ENCODE assay signal across 18 cellular contexts in the genomic region with DNA sequence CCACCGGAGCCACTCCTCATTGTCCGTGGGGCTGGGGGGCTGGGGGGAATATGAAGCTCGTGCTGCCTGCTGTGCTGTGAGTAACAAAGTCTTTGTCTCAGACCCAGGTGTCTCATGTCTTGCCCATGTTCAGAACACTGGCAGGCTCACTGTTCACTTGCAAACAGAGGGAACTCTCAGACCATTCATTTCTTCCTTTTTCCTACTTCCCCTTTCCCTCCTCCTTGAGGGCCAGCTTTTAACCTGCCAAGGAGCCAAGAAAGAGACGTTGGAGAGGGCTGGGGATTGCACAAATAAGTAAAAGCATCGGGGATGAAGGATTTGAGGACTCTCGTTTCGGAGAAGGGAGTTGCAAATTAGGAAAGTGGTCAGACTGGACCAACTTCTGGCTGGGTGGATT. TPM values are rescaled to one million over a fixed set of nuclear protein-coding genes. Genes with fewer than 3 reads are reported as not detected.
"Had no signal": no experiment of that assay in that cellular context is flagged by ENCODE, and none has a peak within 500 bp of the region (broad histone marks: within the 10 kb centered on the region; RNA-seq: fewer than 3 reads in every experiment).

No MANE protein-coding gene starts in this region.

- H3K27me3 ChIP-seq: right atrium auricular region, uterus had no signal

- H3K27ac ChIP-seq: coronary artery, right atrium auricular region, tibial artery, uterus had no signal

- DNase-seq: activated CD4-positive, alpha-beta T cell treated with anti-CD3 and anti-CD28 coated beads, Interleukin-2, amount 10 ng/mL, durations not matched to agents 24 days and 14 days; activated CD4-positive, CD25-positive, alpha-beta regulatory T cell; activated CD8-positive, alpha-beta memory T cell treated with anti-CD3 and anti-CD28 coated beads, Interleukin-2, amount 50 U/mL, for 4 hours; activated CD8-positive, alpha-beta T cell treated with anti-CD3 and anti-CD28 coated beads, Interleukin-2, amount 10 ng/mL, durations not matched to agents 7 days and 5 days; activated naive CD8-positive, alpha-beta T cell treated with anti-CD3 and anti-CD28 coated beads for 36 hours; amygdala; effector CD8-positive, alpha-beta T cell; foreskin melanocyte; kidney glomerular epithelial cell; nephron progenitor cell; stimulated activated CD4-positive, alpha-beta T cell treated with anti-CD3 and anti-CD28 coated beads, Interleukin-2, amount 100 ng/mL, for 48 hours; stimulated activated naive CD4-positive, alpha-beta T cell; uterus had no signal

- H3K4me3 ChIP-seq: coronary artery, right atrium auricular region, tibial artery, uterus had no signal

- H3K36me3 ChIP-seq: right atrium auricular region, tibial artery, uterus had no signal

- H3K4me1 ChIP-seq: right atrium auricular region, tibial artery had no signal

- H3K9me3 ChIP-seq: right atrium auricular region, tibial artery, uterus had no signal

- ATAC-seq: activated CD8-positive, alpha-beta T cell treated with anti-CD3 and anti-CD28 coated beads, Interleukin-2, amount 10 ng/mL, durations not matched to agents 7 days and 5 days had no signal

- FAIRE-seq: TTC549 had no signal

RNA-seq across cellular contexts. Expression of a gene that starts 21.6 kb away (rescaled TPM):
- polyA plus RNA-seq: fibroblast of lung had no signal
